Comparison of ENCODE assay signal across 9 cellular contexts in the genomic region with DNA sequence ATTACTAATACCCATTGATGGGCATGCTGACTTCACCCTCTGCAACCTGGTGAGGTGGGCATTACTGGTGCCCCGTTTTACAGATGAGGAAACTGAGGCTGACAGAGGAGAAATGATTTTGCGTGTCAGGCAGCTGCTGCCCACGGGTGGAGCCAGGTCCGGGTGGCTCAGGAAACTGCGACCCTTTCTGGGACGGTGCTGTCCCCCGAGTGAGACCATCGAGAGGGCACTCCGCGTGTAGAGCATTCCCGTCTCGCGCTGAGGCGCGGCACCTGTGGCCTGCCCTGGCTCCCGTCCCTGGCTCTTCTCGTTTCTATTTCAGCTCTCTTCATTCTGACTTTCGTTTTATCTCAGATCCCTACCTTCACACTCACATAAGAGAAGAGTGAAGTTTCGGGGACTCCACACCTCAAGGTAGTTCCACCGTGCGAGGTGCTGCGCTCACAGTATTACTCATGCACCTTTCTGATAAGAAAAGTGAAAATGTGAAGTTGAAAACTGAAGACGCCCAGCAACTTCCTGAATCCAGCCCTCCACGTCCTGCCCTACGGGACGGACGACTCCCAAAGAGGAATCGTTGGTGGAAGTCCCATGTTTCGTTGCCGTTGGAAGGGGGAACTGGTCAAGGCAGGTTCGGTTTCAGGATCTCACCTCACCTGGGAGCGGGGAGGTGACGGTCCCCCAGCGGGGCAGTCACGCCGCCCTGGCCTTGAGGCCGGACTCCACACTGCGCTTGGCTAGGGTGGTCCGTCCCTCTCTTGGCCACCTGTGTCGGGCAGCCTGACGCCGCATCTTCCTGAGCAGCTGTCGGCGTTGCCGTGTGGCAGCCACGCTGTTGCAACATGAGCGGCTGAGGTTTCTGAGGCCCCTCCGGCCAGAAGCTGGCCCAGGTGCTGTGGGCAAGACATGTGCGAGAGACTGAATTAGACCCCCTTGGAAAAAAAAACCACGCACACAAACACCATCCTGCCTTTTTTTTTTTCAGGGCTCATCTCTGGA. TPM values are rescaled to one million over a fixed set of nuclear protein-coding genes. Genes with fewer than 3 reads are reported as not detected.
A peak's percentile ranks its signal among the peaks of the same experiment; 100 is the strongest.
DNase-seq lines count a peak whose midpoint lies in the region; ATAC-seq lines count a peak whose summit lies in the region.
"Had no signal": no experiment of that assay in that cellular context is flagged by ENCODE, and none has a peak within 500 bp of the region (broad histone marks: within the 10 kb centered on the region; RNA-seq: fewer than 3 reads in every experiment).

No MANE protein-coding gene starts in this region.

- no peaks in the 10 kb centered on the region for H3K36me3 ChIP-seq in mesendoderm (ENCODE audit: control insufficient read depth, insufficient read depth, low read length)

- H3K27ac Mint-ChIP-seq in activated T-helper 2 cell treated with anti-CD3 and anti-CD28 coated beads, Interferon-gamma antibody, Interleukin-2, Interleukin-4, amounts not matched to agents 10 μg/mL and 5 μg/mL and 100 μg/mL, durations not matched to agents 14 hours and 24 hours and 36 hours, result no peak overlapping the region

- DNase-seq in NOMO-1 treated with DMSO at 0.1 percent for 48 hours (lab: John Stamatoyannopoulos, UW; ENCODE audit: unreplicated experiment) (peak; percentile 65), NOMO-1 treated with dmso at 0.1 percent for 144 hours (lab: John Stamatoyannopoulos, UW; ENCODE audit: unreplicated experiment) (no peak), NCI-H1417 treated with DMSO at 0.1 percent for 48 hours (lab: John Stamatoyannopoulos, UW) (no peak), SIG-M5 (lab: John Stamatoyannopoulos, UW) (no peak), mesendoderm (no peak)
- peak; percentile 18 for DNase-seq in activated T-helper 2 cell treated with anti-CD3 and anti-CD28 coated beads, Interferon-gamma antibody, Interleukin-2, Interleukin-4, amounts not matched to agents 10 μg/mL and 5 μg/mL and 100 μg/mL, durations not matched to agents 14 hours and 24 hours and 36 hours (ENCODE audit: low spot score)
- DNase-seq in stimulated activated CD4-positive, alpha-beta T cell treated with anti-CD3 and anti-CD28 coated beads, TNF-alpha, amount 100 ng/mL, for 24 hours (ENCODE audit: low read depth in 3 of 3), result peak in 2 of 3 experiments; percentile 35 to 68

- H3K27ac ChIP-seq in mesendoderm (ENCODE audit: low read depth, low read length), result no peak overlapping the region
- H3K27ac ChIP-seq: SK-N-MC had no signal

- H3K79me2 ChIP-seq in mesendoderm (ENCODE audit: control insufficient read depth, insufficient read depth, low read length), result no peaks in the 10 kb centered on the region

- intact Hi-C loops in activated T-helper 2 cell treated with anti-CD3 and anti-CD28 coated beads, Interferon-gamma antibody, Interleukin-2, Interleukin-4, amounts not matched to agents 10 μg/mL and 5 μg/mL and 100 μg/mL, durations not matched to agents 14 hours and 24 hours and 36 hours (cut with micrococcal nuclease), result no loop called here

- peak overlapping the region; percentile 47 for H3K4me3 Mint-ChIP-seq in activated T-helper 2 cell treated with anti-CD3 and anti-CD28 coated beads, Interferon-gamma antibody, Interleukin-2, Interleukin-4, amounts not matched to agents 10 μg/mL and 5 μg/mL and 100 μg/mL, durations not matched to agents 14 hours and 24 hours and 36 hours (ENCODE audit: low read depth)

- no peaks in the 10 kb centered on the region for H3K79me1 ChIP-seq in mesendoderm (ENCODE audit: low read length)

- H3K36me3 Mint-ChIP-seq in activated T-helper 2 cell treated with anti-CD3 and anti-CD28 coated beads, Interferon-gamma antibody, Interleukin-2, Interleukin-4, amounts not matched to agents 10 μg/mL and 5 μg/mL and 100 μg/mL, durations not matched to agents 14 hours and 24 hours and 36 hours (ENCODE audit: low read depth), result no peaks in the 10 kb centered on the region

- no peak overlapping the region for H4K5ac ChIP-seq in mesendoderm (ENCODE audit: low read length)

- H3K4me1 ChIP-seq in mesendoderm (ENCODE audit: control insufficient read depth, low read depth, low read length), result no peaks in the 10 kb centered on the region

- H2BK15ac ChIP-seq in mesendoderm (replicated peaks; ENCODE audit: low read depth), result no peak overlapping the region

- no peak overlapping the region for H3K56ac ChIP-seq in mesendoderm (ENCODE audit: low read length)

- H3K18ac ChIP-seq in mesendoderm (ENCODE audit: low read length), result no peak overlapping the region

- no peak overlapping the region for H4K8ac ChIP-seq in mesendoderm (ENCODE audit: low read depth, low read length)

- H2AK5ac ChIP-seq in mesendoderm (ENCODE audit: low read length), result no peak overlapping the region

- H3K27me3 ChIP-seq in mesendoderm (ENCODE audit: insufficient read depth, low read length, poor library complexity), result no peaks in the 10 kb centered on the region

- no peaks in the 10 kb centered on the region for H3K9me3 Mint-ChIP-seq in activated T-helper 2 cell treated with anti-CD3 and anti-CD28 coated beads, Interferon-gamma antibody, Interleukin-2, Interleukin-4, amounts not matched to agents 10 μg/mL and 5 μg/mL and 100 μg/mL, durations not matched to agents 14 hours and 24 hours and 36 hours

- H2BK120ac ChIP-seq in mesendoderm (ENCODE audit: low read depth, low read length), result no peak overlapping the region

- no peak overlapping the region for H3K9ac ChIP-seq in mesendoderm (ENCODE audit: low read length)

- H3K4me2 ChIP-seq in mesendoderm (ENCODE audit: low read length), result no peak overlapping the region

- no peak overlapping the region for H3K4ac ChIP-seq in mesendoderm (ENCODE audit: low read depth, low read length)

- peaks cover 42% of the 10 kb centered on the region for H3K4me1 Mint-ChIP-seq in activated T-helper 2 cell treated with anti-CD3 and anti-CD28 coated beads, Interferon-gamma antibody, Interleukin-2, Interleukin-4, amounts not matched to agents 10 μg/mL and 5 μg/mL and 100 μg/mL, durations not matched to agents 14 hours and 24 hours and 36 hours (ENCODE audit: low read depth)

- no peak overlapping the region for H3K23ac ChIP-seq in mesendoderm (ENCODE audit: low read length)

- H3K4me3 ChIP-seq in mesendoderm (ENCODE audit: low read length), result no peak overlapping the region
- H3K4me3 ChIP-seq: SK-N-MC had no signal

- peak; percentile 69 for ATAC-seq in HG03280 (IDR thresholded peaks at IDR 0.05; ENCODE audit: unreplicated experiment)

- H2BK5ac ChIP-seq in mesendoderm (ENCODE audit: low read length), result no peak overlapping the region

- peaks cover 20% of the 10 kb centered on the region for H3K27me3 Mint-ChIP-seq in activated T-helper 2 cell treated with anti-CD3 and anti-CD28 coated beads, Interferon-gamma antibody, Interleukin-2, Interleukin-4, amounts not matched to agents 10 μg/mL and 5 μg/mL and 100 μg/mL, durations not matched to agents 14 hours and 24 hours and 36 hours (ENCODE audit: low read depth)

- no CpG with 5 or more reads among the region's 50 CpGs for WGBS in mesendoderm (ENCODE audit: extremely low coverage, insufficient coverage, low lambda C conversion rate)

RNA-seq across cellular contexts. Expression of gene IRF8, which starts 48.8 kb away (rescaled TPM):
- 37.8 and 40.1 TPM in 2 replicates for total RNA-seq in activated T-helper 2 cell treated with anti-CD3 and anti-CD28 coated beads, Interferon-gamma antibody, Interleukin-2, Interleukin-4, amounts not matched to agents 10 μg/mL and 5 μg/mL and 100 μg/mL, durations not matched to agents 14 hours and 24 hours and 36 hours
- polyA plus RNA-seq in mesendoderm (2013, experiment 1 of 2), result 0.07 TPM
- 0.07 TPM for polyA plus RNA-seq in mesendoderm (2013, experiment 2 of 2)

Comparison
In these comparisons a context has a peak if more than half of its experiments do, and no peak if none do; other contexts are left out.
1. DNase-seq: peak in NOMO-1 treated with DMSO at 0.1 percent for 48 hours (single experiment), activated T-helper 2 cell treated with anti-CD3 and anti-CD28 coated beads, Interferon-gamma antibody, Interleukin-2, Interleukin-4, amounts not matched to agents 10 μg/mL and 5 μg/mL and 100 μg/mL, durations not matched to agents 14 hours and 24 hours and 36 hours (single experiment) and stimulated activated CD4-positive, alpha-beta T cell treated with anti-CD3 and anti-CD28 coated beads, TNF-alpha, amount 100 ng/mL, for 24 hours (2 of 3); none in NOMO-1 treated with dmso at 0.1 percent for 144 hours (single experiment), NCI-H1417 treated with DMSO at 0.1 percent for 48 hours (single experiment), SIG-M5 (single experiment) and mesendoderm (single experiment).